13 cellular contexts compared by ENCODE assay signal in the genomic region with DNA sequence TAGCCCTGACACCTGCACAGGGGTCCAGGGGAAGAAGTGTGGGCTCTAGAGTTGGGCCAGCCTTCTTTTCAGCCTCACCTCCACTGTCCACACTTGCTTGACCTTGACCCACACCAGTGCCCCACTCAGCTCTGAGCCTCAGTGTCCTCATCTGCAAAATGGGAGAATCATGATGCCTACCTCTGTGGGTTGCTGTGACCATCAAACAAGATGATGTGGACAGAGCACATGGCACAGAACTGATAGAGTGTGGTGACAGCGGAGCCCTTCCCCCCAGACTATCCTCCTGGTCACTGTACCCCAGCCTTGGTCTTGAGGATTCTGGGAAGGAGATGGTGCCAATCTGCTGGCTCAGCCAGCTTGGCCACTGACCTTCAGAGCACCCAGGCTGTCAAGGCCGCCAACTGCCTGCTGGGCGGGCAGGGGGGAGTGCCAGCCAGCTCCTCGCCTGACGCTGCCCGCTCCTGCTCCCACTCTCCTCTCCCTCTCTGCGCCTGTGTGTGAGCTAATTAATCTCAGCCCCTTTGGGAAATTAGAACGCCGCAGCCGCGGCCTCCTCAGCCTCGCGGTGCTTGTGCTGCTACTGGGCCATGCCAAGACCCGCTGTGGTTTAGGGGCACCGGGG. TPM values are rescaled to one million over a fixed set of nuclear protein-coding genes. Genes with fewer than 3 reads are reported as not detected.
DNase-seq lines count a peak whose midpoint lies in the region; ATAC-seq and TF ChIP-seq lines count a peak whose summit lies in the region.
"Had no signal": no experiment of that assay in that cellular context is flagged by ENCODE, and none has a peak within 500 bp of the region (broad histone marks: within the 10 kb centered on the region; RNA-seq: fewer than 3 reads in every experiment).

No MANE protein-coding gene starts in this region.

- H4K8ac ChIP-seq in trophoblast cell (ENCODE audit: low read depth, low read length) = no peak overlapping the region

- H3K14ac ChIP-seq in trophoblast cell (ENCODE audit: low read length) = no peak overlapping the region

- H4K91ac ChIP-seq in trophoblast cell (ENCODE audit: low read depth, low read length) = no peak overlapping the region

- H3K36me3 Mint-ChIP-seq in activated B cell treated with CpG ODN at 0.5 μM for 24 hours (ENCODE audit: low read depth) = peaks cover 7% of the 10 kb centered on the region

- H4K12ac ChIP-seq in trophoblast cell (ENCODE audit: low read depth, low read length) = no peak overlapping the region

- intact Hi-C loops in activated B cell treated with CpG ODN at 0.5 μM for 24 hours (cut with micrococcal nuclease) = no loop called here

- no peak for ATAC-seq in activated B cell treated with CpG ODN at 0.5 μM for 24 hours (ENCODE audit: low read depth)

- WGBS in trophoblast cell (ENCODE audit: extremely low coverage, insufficient coverage, insufficient read length) = no CpG with 5 or more reads among the region's 15 CpGs

- H3K79me1 ChIP-seq in trophoblast cell (ENCODE audit: low read length) = peaks cover 35% of the 10 kb centered on the region

- POLR2A ChIA-PET in activated B cell treated with CpG ODN at 0.5 μM for 24 hours (lab: Charles Lee) = interaction anchor here (0.6 to 17.0 kb wide), 11 partner anchors 9 to 276 kb away, joined by 3 to 676 read pairs (median 5); partner anchors contain the start of genes CXXC5 and UBE2D2

- H3K23ac ChIP-seq in trophoblast cell (ENCODE audit: low read length) = no peak overlapping the region

- H3K4ac ChIP-seq in trophoblast cell (ENCODE audit: low read depth, low read length) = peak overlapping the region; percentile 71

- H2BK120ac ChIP-seq in trophoblast cell (ENCODE audit: insufficient read depth, low read length, poor library complexity) = no peak overlapping the region

- H3K27ac ChIP-seq in right atrium auricular region (peak overlapping the region; percentile 94 to 97), trophoblast cell (ENCODE audit: low read depth, low read length) (no peak overlapping the region)

- H2BK5ac ChIP-seq in trophoblast cell (ENCODE audit: low read depth, low read length, poor library complexity) = no peak overlapping the region

- CTCF ChIA-PET in activated B cell treated with CpG ODN at 0.5 μM for 24 hours (lab: Charles Lee) = interaction anchor here (1.0 to 1.8 kb wide), 7 partner anchors 9 to 31 kb away, joined by 3 to 7 read pairs (median 4); partner anchors contain the start of gene CXXC5

- no peak for TF ChIP-seq CTCF in activated B cell treated with CpG ODN at 0.5 μM for 24 hours (IDR thresholded peaks at IDR 0.05)
- no peak for TF ChIP-seq CTCF in right atrium auricular region (IDR thresholded peaks at IDR 0.05)

- H3K27me3 Mint-ChIP-seq in activated B cell treated with CpG ODN at 0.5 μM for 24 hours = no peaks in the 10 kb centered on the region

- H3K27ac Mint-ChIP-seq in activated B cell treated with CpG ODN at 0.5 μM for 24 hours = peak overlapping the region; percentile 96

- no peak overlapping the region for H2BK12ac ChIP-seq in trophoblast cell (ENCODE audit: low read length)

- H3K4me3 ChIP-seq in right atrium auricular region (no peak overlapping the region), trophoblast cell (ENCODE audit: low read depth, low read length) (no peak overlapping the region)

- H3K4me2 ChIP-seq in trophoblast cell (ENCODE audit: low read length) = no peak overlapping the region

- H3K36me3 ChIP-seq in right atrium auricular region = no peaks in the 10 kb centered on the region
- peaks cover 46 to 55% of the 10 kb centered on the region in 2 experiments for H3K36me3 ChIP-seq in trophoblast cell (ENCODE audit: control insufficient read depth in 1 of 2, insufficient read depth in 2 of 2, low read length in 2 of 2)

- H3K9me3 ChIP-seq in right atrium auricular region = no peaks in the 10 kb centered on the region
- peaks cover 3% of the 10 kb centered on the region for H3K9me3 ChIP-seq in trophoblast cell (ENCODE audit: insufficient read depth, low read depth, low read length)

- peak overlapping the region; percentile 69 for H3K4me3 Mint-ChIP-seq in activated B cell treated with CpG ODN at 0.5 μM for 24 hours

- H3K27me3 ChIP-seq in right atrium auricular region (no peaks in the 10 kb centered on the region), trophoblast cell (ENCODE audit: insufficient read depth, low read length) (no peaks in the 10 kb centered on the region)

- peak; percentile 80 for DNase-seq in Ammon's horn (ENCODE audit: low spot score)
- no peak for DNase-seq in activated B cell treated with CpG ODN at 0.5 μM for 24 hours
- no peak for DNase-seq in right atrium auricular region (ENCODE audit: low spot score)
- no peak for DNase-seq in trophoblast cell
- no peak for DNase-seq in dedifferentiated amniotic fluid mesenchymal stem cell (ENCODE audit: extremely low spot score)
- no peak for DNase-seq in AML-193 (lab: John Stamatoyannopoulos, UW)
- DNase-seq in NAMALWA (ENCODE audit: low spot score) = no peak
- no peak for DNase-seq in activated effector memory CD4-positive, alpha-beta T cell treated with anti-CD3 and anti-CD28 coated beads, Interleukin-2, amount 50 U/mL, for 16 hours
- DNase-seq: cortex of kidney; Karpas-422; NCI-H2171 treated with DMSO at 0.1 percent for 48 hours; SHP77 treated with DMSO at 0.1 percent for 48 hours; stimulated activated CD4-positive, alpha-beta T cell treated with anti-CD3 and anti-CD28 coated beads, Interleukin-12 subunit alpha, Interleukin-12 subunit beta, amount 100 ng/mL, for 4 hours had no signal

- peaks cover 92% of the 10 kb centered on the region for H3K4me1 Mint-ChIP-seq in activated B cell treated with CpG ODN at 0.5 μM for 24 hours

- no peak overlapping the region for H2AFZ ChIP-seq in trophoblast cell (ENCODE audit: insufficient read depth, low read length, poor library complexity)

- H3K18ac ChIP-seq in trophoblast cell (ENCODE audit: low read length) = no peak overlapping the region

- no peaks in the 10 kb centered on the region for H3K9me3 Mint-ChIP-seq in activated B cell treated with CpG ODN at 0.5 μM for 24 hours

- H3K4me1 ChIP-seq in right atrium auricular region = peaks cover 7 to 98% of the 10 kb centered on the region in 2 donors
- H3K4me1 ChIP-seq in trophoblast cell (ENCODE audit: control insufficient read depth in 1 of 2, insufficient read depth in 2 of 2, low read length in 2 of 2) = peaks cover 54 to 67% of the 10 kb centered on the region in 2 experiments

- H3K9ac ChIP-seq in trophoblast cell (ENCODE audit: low read length) = no peak overlapping the region

- peaks cover 55% of the 10 kb centered on the region for H3K79me2 ChIP-seq in trophoblast cell (ENCODE audit: control insufficient read depth, insufficient read depth, low read length, poor library complexity)

- H2AK5ac ChIP-seq in trophoblast cell (ENCODE audit: low read length) = no peak overlapping the region

RNA-seq across cellular contexts. Expression of gene CXXC5, which starts 16.7 kb away (rescaled TPM):
- 94.9 and 115 TPM in 2 replicates for total RNA-seq in activated B cell treated with CpG ODN at 0.5 μM for 24 hours
- total RNA-seq in right atrium auricular region = 10 to 100 TPM; 57.9 to 59.5 TPM
- polyA plus RNA-seq in trophoblast cell (2013) = 101 and 105 TPM in 2 replicates
